In genomic region chr11:7538466-7539454, GRCh38 we compare ENCODE assay signal across 19 cellular contexts. TPM values are rescaled to one million over a fixed set of nuclear protein-coding genes. Genes with fewer than 3 reads are reported as not detected.
DNase-seq lines count a peak whose midpoint lies in the region; ATAC-seq, FAIRE-seq and TF ChIP-seq lines count a peak whose summit lies in the region.
"Had no signal": no experiment of that assay in that cellular context is flagged by ENCODE, and none has a peak within 500 bp of the region (broad histone marks: within the 10 kb centered on the region; RNA-seq: fewer than 3 reads in every experiment).

No MANE protein-coding gene starts in this region.

- H3K79me2 ChIP-seq in H1 (ENCODE audit: control insufficient read depth in 1 of 2, insufficient read depth in 2 of 2, low read length in 2 of 2): no peaks in the 10 kb centered on the region
- no peaks in the 10 kb centered on the region for H3K79me2 ChIP-seq in osteoblast (ENCODE audit: insufficient read depth, low read length)

- peaks cover 30% of the 10 kb centered on the region for H3K4me1 ChIP-seq in CD4-positive, alpha-beta memory T cell (ENCODE audit: insufficient read depth, low read length)
- H3K4me1 ChIP-seq in H1 (replicated peaks in 1 of 4; ENCODE audit: control insufficient read depth in 3 of 4, insufficient read depth in 4 of 4, low read length in 3 of 4): no peaks in the 10 kb centered on the region; a peak in 2 of 7 replicates
- H3K4me1 ChIP-seq in osteoblast (ENCODE audit: insufficient read depth, low read length): no peaks in the 10 kb centered on the region
- H3K4me1 ChIP-seq: uterus had no signal

- no peak overlapping the region for H2BK20ac ChIP-seq in H1 (ENCODE audit: low read length)

- H3K27me3 Mint-ChIP-seq in CD4-positive, alpha-beta memory T cell: peaks cover 0 to 5% of the 10 kb centered on the region in 2 donors
- H3K27me3 Mint-ChIP-seq: activated B cell treated with CpG ODN at 0.5 μM for 24 hours had no signal

- no peak overlapping the region for H3K14ac ChIP-seq in H1 (ENCODE audit: insufficient read length)

- no peaks in the 10 kb centered on the region for H3K36me3 ChIP-seq in CD4-positive, alpha-beta memory T cell (ENCODE audit: insufficient read depth, low read length)
- H3K36me3 ChIP-seq in H1 (ENCODE audit: control insufficient read depth in 2 of 4, insufficient read depth in 4 of 4, low read length in 3 of 4) (no peaks in the 10 kb centered on the region), osteoblast (ENCODE audit: insufficient read depth, low read length) (no peaks in the 10 kb centered on the region)
- H3K36me3 ChIP-seq: uterus had no signal

- POLR2A ChIA-PET in CD4-positive, alpha-beta memory T cell (lab: Charles Lee; ENCODE audit: partially characterized antibody): interaction anchor here (0.7 kb wide), 1 partner anchor 17 kb away, joined by 3 read pairs; no protein-coding TSS in a partner anchor
- POLR2A ChIA-PET in H1 (lab: Charles Lee; ENCODE audit: partially characterized antibody): interaction anchor here (1.2 kb wide), 1 partner anchor 26 kb away, joined by 3 read pairs; no protein-coding TSS in a partner anchor

- peak overlapping the region in 4 of 7 donors; percentile 36 to 89 (median 86) for H3K27ac Mint-ChIP-seq in CD4-positive, alpha-beta memory T cell
- H3K27ac Mint-ChIP-seq: activated B cell treated with CpG ODN at 0.5 μM for 24 hours had no signal

- no peaks in the 10 kb centered on the region for H4K20me1 ChIP-seq in H1 (replicated peaks in 1 of 2; ENCODE audit: control insufficient read depth in 1 of 2, insufficient read depth in 2 of 2, low read length in 2 of 2)
- no peaks in the 10 kb centered on the region for H4K20me1 ChIP-seq in osteoblast (ENCODE audit: insufficient read depth, low read length)

- H3K18ac ChIP-seq in H1 (ENCODE audit: extremely low read depth, low read length): no peak overlapping the region

- no peak for ATAC-seq in GM18909 (IDR thresholded peaks at IDR 0.05; ENCODE audit: poor library complexity, unreplicated experiment)

- no peak for TF ChIP-seq EP300 in H1 (IDR thresholded peaks at IDR 0.05; ENCODE audit: borderline replicate concordance in 1 of 2, low read depth in 2 of 2, low read length in 2 of 2)

- H3K9ac ChIP-seq in H1 (replicated peaks in 1 of 4; ENCODE audit: extremely low read depth in 1 of 4, low read depth in 3 of 4, low read length in 3 of 4): no peak overlapping the region

- peaks cover 0 to 5% of the 10 kb centered on the region in 2 donors for H3K36me3 Mint-ChIP-seq in CD4-positive, alpha-beta memory T cell

- intact Hi-C loops in CD4-positive, alpha-beta memory T cell (cut with micrococcal nuclease): no loop called here

- H3K27me3 ChIP-seq in CD4-positive, alpha-beta memory T cell (ENCODE audit: insufficient read depth, low read length): no peaks in the 10 kb centered on the region
- H3K27me3 ChIP-seq in H1 (replicated peaks in 1 of 4; ENCODE audit: control insufficient read depth in 3 of 4, extremely low read depth in 1 of 4, insufficient read depth in 3 of 4, low read length in 3 of 4): no peaks in the 10 kb centered on the region
- peaks cover 6% of the 10 kb centered on the region for H3K27me3 ChIP-seq in osteoblast (ENCODE audit: insufficient read depth, low read length)
- H3K27me3 ChIP-seq: uterus had no signal

- no peak overlapping the region for H3K56ac ChIP-seq in H1 (replicated peaks; ENCODE audit: insufficient read length, low read depth, low read length)

- no peak overlapping the region for H2BK15ac ChIP-seq in H1 (ENCODE audit: low read length)

- no peak for TF ChIP-seq POLR2A in H1 (IDR thresholded peaks at IDR 0.05; ENCODE audit: control extremely low read depth in 1 of 2, low read depth in 2 of 2, low read length in 2 of 2)

- H3K4me3 ChIP-seq in CD4-positive, alpha-beta memory T cell (ENCODE audit: low read length in 2 of 2): no peak overlapping the region
- H3K4me3 ChIP-seq in H1 (ENCODE audit: extremely low read depth in 1 of 4, insufficient read depth in 2 of 4, low read depth in 3 of 4, low read length in 4 of 4) (no peak overlapping the region), osteoblast (ENCODE audit: insufficient read depth, low read length) (no peak overlapping the region)
- H3K4me3 ChIP-seq: uterus had no signal

- H3K23me2 ChIP-seq in H1 (ENCODE audit: low read depth, low read length): no peaks in the 10 kb centered on the region

- H2BK120ac ChIP-seq in H1 (replicated peaks; ENCODE audit: low read depth, low read length): no peak overlapping the region

- H3K4ac ChIP-seq in H1 (replicated peaks; ENCODE audit: insufficient read length, low read depth, low read length): peak overlapping the region; percentile 7

- no peak overlapping the region for H4K5ac ChIP-seq in H1 (ENCODE audit: insufficient read length, low read depth, low read length)

- peak; percentile 74 for DNase-seq in AG08395 (ENCODE audit: low spot score)
- no peak for DNase-seq in CD4-positive, alpha-beta memory T cell
- DNase-seq in H1 (ENCODE audit: low read depth in 1 of 2, low spot score in 2 of 2): no peak
- peak; percentile 66 for DNase-seq in osteoblast (ENCODE audit: insufficient read length, low spot score, missing footprints)
- no peak for DNase-seq in middle frontal gyrus (ENCODE audit: extremely low spot score, low spot score)
- DNase-seq in activated effector memory CD4-positive, alpha-beta T cell treated with Interleukin-2 at 50 U/mL for 16 hours: no peak
- DNase-seq in T-helper 9 cell: no peak
- DNase-seq: activated B cell treated with CpG ODN at 0.5 μM for 24 hours; activated T-cell treated with anti-CD3 and anti-CD28 coated beads, Interleukin-2, amount 50 U/mL, for 1 hour; foreskin melanocyte; GF-D8; GOT3; KBM-7; NCI-H510A treated with DMSO at 0.1 percent for 48 hours had no signal

- no peak overlapping the region for H2BK12ac ChIP-seq in H1 (ENCODE audit: low read depth, low read length)

- WGBS in H1 (ENCODE audit: extremely low coverage in 1 of 2, insufficient coverage in 1 of 2, insufficient read length in 1 of 2, insufficient replicate concordance in 2 of 2, low coverage in 1 of 2, low lambda C conversion rate in 2 of 2, missing lambda C conversion rate in 1 of 2), 2 experiments: 90% methylated on average over 12 of the region's 12 CpGs; no CpG with 5 or more reads in 1 of the 2 experiments

- TF ChIP-seq RAD21 in H1 (IDR thresholded peaks at IDR 0.05 in 1 of 2, conservative IDR thresholded peaks at IDR 0.05 in 1 of 2; ENCODE audit: low read depth in 2 of 2, low read length in 2 of 2): no peak

- H3K4me2 ChIP-seq in H1 (ENCODE audit: insufficient read depth in 1 of 2, low read depth in 2 of 2, low read length in 2 of 2) (no peak overlapping the region), osteoblast (ENCODE audit: insufficient read depth, low read length) (no peak overlapping the region)

- FAIRE-seq in H1 (lab: Jason Lieb, UNC): no peak
- FAIRE-seq: astrocyte, GM18507 had no signal

- TF ChIP-seq CTCF in H1 (IDR thresholded peaks at IDR 0.05; ENCODE audit: control extremely low read depth in 1 of 3, insufficient read depth in 1 of 3, low read depth in 1 of 3, low read length in 3 of 3) (no peak), osteoblast (IDR thresholded peaks at IDR 0.05; ENCODE audit: extremely low read depth, low read depth, low read length) (no peak)

- H2AK5ac ChIP-seq in H1 (ENCODE audit: low read depth, low read length): no peak overlapping the region

- CTCF ChIA-PET in CD4-positive, alpha-beta memory T cell (lab: Charles Lee; ENCODE audit: partially characterized antibody): interaction anchor here (1.0 to 3.5 kb wide), 9 partner anchors 9 to 128 kb away, joined by 3 to 22 read pairs (median 4); partner anchors contain the start of gene PPFIBP2
- CTCF ChIA-PET in H1 (lab: Charles Lee; ENCODE audit: partially characterized antibody): interaction anchor here (0.8 to 3.1 kb wide), 12 partner anchors 8 to 152 kb away, joined by 3 to 31 read pairs (median 4); no protein-coding TSS in a partner anchor

- H2BK5ac ChIP-seq in H1 (ENCODE audit: low read depth, low read length): no peak overlapping the region

- H4K8ac ChIP-seq in H1 (ENCODE audit: extremely low read depth, insufficient read depth, low read length): no peak overlapping the region

- H3K4me1 Mint-ChIP-seq in CD4-positive, alpha-beta memory T cell: peaks cover 17 to 85% (median 54%) of the 10 kb centered on the region in 4 donors

- peak overlapping the region in 7 of 8 donors; percentile 31 to 74 (median 68) for H3K4me3 Mint-ChIP-seq in CD4-positive, alpha-beta memory T cell
- H3K4me3 Mint-ChIP-seq: activated B cell treated with CpG ODN at 0.5 μM for 24 hours had no signal

- no peak overlapping the region for H2AFZ ChIP-seq in H1 (ENCODE audit: low read length)
- no peak overlapping the region for H2AFZ ChIP-seq in osteoblast (ENCODE audit: low read length)

- no peaks in the 10 kb centered on the region for H3K9me3 ChIP-seq in CD4-positive, alpha-beta memory T cell (ENCODE audit: control insufficient read depth in 1 of 2, low read length in 2 of 2)
- no peaks in the 10 kb centered on the region for H3K9me3 ChIP-seq in H1 (ENCODE audit: insufficient read depth in 2 of 2, low read depth in 1 of 2, low read length in 1 of 2)
- no peaks in the 10 kb centered on the region for H3K9me3 ChIP-seq in osteoblast (ENCODE audit: low read depth, low read length)
- H3K9me3 ChIP-seq: uterus had no signal

- no peak overlapping the region for H3K27ac ChIP-seq in CD4-positive, alpha-beta memory T cell (ENCODE audit: low read depth, low read length)
- H3K27ac ChIP-seq in H1 (ENCODE audit: low read depth, low read length): no peak overlapping the region
- H3K27ac ChIP-seq in osteoblast (ENCODE audit: low read depth, low read length): no peak overlapping the region
- H3K27ac ChIP-seq: uterus had no signal

- H3K79me1 ChIP-seq in H1 (ENCODE audit: low read depth, low read length): no peaks in the 10 kb centered on the region

- no peak overlapping the region for H4K91ac ChIP-seq in H1 (replicated peaks; ENCODE audit: insufficient read length, low read length)

- H3K23ac ChIP-seq in H1 (ENCODE audit: insufficient read length): no peak overlapping the region

- H3K9me3 Mint-ChIP-seq in CD4-positive, alpha-beta memory T cell: no peaks in the 10 kb centered on the region
- H3K9me3 Mint-ChIP-seq: activated B cell treated with CpG ODN at 0.5 μM for 24 hours had no signal

RNA-seq across cellular contexts. Expression of gene PPFIBP2, which starts 25.0 kb away (rescaled TPM):
- 10 to 100 TPM; 18.5 to 22.0 TPM for total RNA-seq in CD4-positive, alpha-beta memory T cell
- polyA plus RNA-seq in CD4-positive, alpha-beta memory T cell: 10 to 100 TPM in 1 of 2 donors, 1 to 10 TPM in 1; 4.0 to 19.5 TPM
- 9.8 and 11.7 TPM in 2 replicates for total RNA-seq in H1 (2021; fragmentation: NEBNext Ultra II Directional; extraction: Animal tissue kit (Norgen Biotek cat#: 25700))
- polyA plus RNA-seq in H1 (2011; rRNA removed): 5.5 and 6.3 TPM in 2 replicates
- 7.6 TPM for polyA plus RNA-seq in H1 (2011; cell fraction: cytosol; rRNA removed)
- 19.1 TPM for polyA plus RNA-seq in H1 (2011; cell fraction: nucleus; rRNA removed)
- polyA plus RNA-seq in H1 (2012, experiment 1 of 2): 6.8 to 11.5 TPM (median 8.5 TPM) in 4 replicates
- 1.0 TPM for polyA plus RNA-seq in H1 (2012, experiment 2 of 2)
- polyA plus RNA-seq in H1 (2013, experiment 1 of 2): 7.7 TPM
- polyA plus RNA-seq in H1 (2013, experiment 2 of 2): 6.1 TPM
- 25.4 and 30.6 TPM in 2 replicates for polyA minus RNA-seq in H1 (2011; rRNA and poly(A)+ RNA removed)
- 6.1 TPM for polyA minus RNA-seq in H1 (2011; cell fraction: cytosol; rRNA and poly(A)+ RNA removed)
- polyA minus RNA-seq in H1 (2011; cell fraction: nucleus; rRNA and poly(A)+ RNA removed): 25.8 TPM
- 16.8 and 25.0 TPM in 2 replicates for total RNA-seq in osteoblast

RNA-seq across cellular contexts. Expression of gene OLFML1, which starts 53.5 kb away (rescaled TPM):
- not detected for total RNA-seq in CD4-positive, alpha-beta memory T cell
- polyA plus RNA-seq in CD4-positive, alpha-beta memory T cell: not detected
- total RNA-seq in H1 (2021; fragmentation: NEBNext Ultra II Directional; extraction: Animal tissue kit (Norgen Biotek cat#: 25700)): 0.24 TPM in 1 of 2 replicates, not detected in the other
- 0.03 TPM in 1 of 2 replicates, not detected in the other for polyA plus RNA-seq in H1 (2011; rRNA removed)
- not detected for polyA plus RNA-seq in H1 (2011; cell fraction: cytosol; rRNA removed)
- not detected for polyA plus RNA-seq in H1 (2011; cell fraction: nucleus; rRNA removed)
- polyA plus RNA-seq in H1 (2012, experiment 1 of 2): 0.11 to 0.28 TPM (median 0.19 TPM) in 4 replicates
- polyA plus RNA-seq in H1 (2012, experiment 2 of 2): not detected
- 0.08 TPM for polyA plus RNA-seq in H1 (2013, experiment 1 of 2)
- polyA plus RNA-seq in H1 (2013, experiment 2 of 2): 0.07 TPM
- 0.22 and 0.27 TPM in 2 replicates for polyA minus RNA-seq in H1 (2011; rRNA and poly(A)+ RNA removed)
- not detected for polyA minus RNA-seq in H1 (2011; cell fraction: cytosol; rRNA and poly(A)+ RNA removed)
- polyA minus RNA-seq in H1 (2011; cell fraction: nucleus; rRNA and poly(A)+ RNA removed): 0.20 TPM
- total RNA-seq in osteoblast: 20.3 and 33.0 TPM in 2 replicates
- total RNA-seq: activated B cell treated with CpG ODN at 0.5 μM for 24 hours, astrocyte, OCI-LY7 had no signal

Comparison
In these comparisons a context has a peak if more than half of its experiments do, and no peak if none do; other contexts are left out.
1. DNase-seq: peak in AG08395 (single experiment) and osteoblast (single experiment); none in CD4-positive, alpha-beta memory T cell (0 of 5), H1 (0 of 2), middle frontal gyrus (single experiment), activated effector memory CD4-positive, alpha-beta T cell treated with Interleukin-2 at 50 U/mL for 16 hours (single experiment) and T-helper 9 cell (single experiment).
2. RNA of gene OLFML1, which starts 53.5 kb away (total RNA-seq): 20.3 to 33.0 TPM in osteoblast; 0.24 TPM in H1 and not detected in CD4-positive, alpha-beta memory T cell; every median in the first group is over 10 times any median in the second.